ENCODE assay signal across 17 cellular contexts in the genomic region with DNA sequence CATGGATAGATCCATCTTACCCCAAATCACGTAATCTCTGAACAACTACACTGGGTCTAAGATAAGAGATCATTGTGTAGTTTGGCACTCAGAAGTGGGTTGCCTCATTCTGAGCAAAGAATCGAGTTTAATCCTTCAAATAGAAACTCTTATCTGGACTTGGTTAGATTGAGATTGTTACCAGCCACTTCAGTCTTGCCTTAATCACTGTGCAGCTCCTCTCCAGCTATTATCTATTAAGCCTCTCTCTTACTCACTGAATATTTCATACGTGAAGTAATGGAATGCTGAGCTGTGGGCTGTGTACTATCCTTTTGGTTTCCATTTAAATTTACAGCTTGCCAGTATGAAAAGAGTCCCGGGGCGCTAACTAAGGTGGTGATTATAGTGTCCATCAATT.
DNase-seq lines count a peak whose midpoint lies in the region; ATAC-seq and TF ChIP-seq lines count a peak whose summit lies in the region.
"Had no signal": no experiment of that assay in that cellular context is flagged by ENCODE, and none has a peak within 500 bp of the region (broad histone marks: within the 10 kb centered on the region; RNA-seq: fewer than 3 reads in every experiment).

No MANE protein-coding gene starts in this region.

- no peak for ATAC-seq in HG03521 (IDR thresholded peaks at IDR 0.05; ENCODE audit: unreplicated experiment)
- ATAC-seq: natural killer cell treated with Interleukin-12 subunit alpha and Interleukin-12 subunit beta and Interleukin-15 and Interleukin-18, amount 100 ng/mL, for 72 hours had no signal

- H3K36me3 ChIP-seq in neural progenitor cell: no peaks in the 10 kb centered on the region
- H3K36me3 ChIP-seq in H7 (replicated peaks; ENCODE audit: control insufficient read depth, insufficient read depth, low read length): no peaks in the 10 kb centered on the region
- H3K36me3 ChIP-seq: BLaER1 treated with 17β-estradiol and CSF1 and Interleukin-3, amounts not matched to agents 10 nM and 100 nM; HAP-1; vagina had no signal

- TF ChIP-seq CTCF in fibroblast of pulmonary artery (IDR thresholded peaks at IDR 0.05; ENCODE audit: low read length, missing control alignments): no peak
- no peak for TF ChIP-seq CTCF in neural progenitor cell (IDR thresholded peaks at IDR 0.05)

- H3K9ac ChIP-seq in neural progenitor cell: no peak overlapping the region

- H3K79me2 ChIP-seq in neural progenitor cell (ENCODE audit: low read depth): no peaks in the 10 kb centered on the region

- no peak overlapping the region for H3K4me2 ChIP-seq in neural progenitor cell

- H2AFZ ChIP-seq in neural progenitor cell (replicated peaks): no peak overlapping the region

- DNase-seq in AG08396 (ENCODE audit: low spot score) (peak; percentile 52), RPMI7951 (ENCODE audit: low read depth) (peak; percentile 57), fibroblast of pulmonary artery (ENCODE audit: low read depth) (peak; percentile 52), neural progenitor cell (ENCODE audit: low spot score) (no peak), COLO829 (ENCODE audit: low spot score) (no peak), H7 (no peak)
- no peak for DNase-seq in stimulated activated CD8-positive, alpha-beta memory T cell treated with anti-CD3 and anti-CD28 coated beads, Interleukin-4, amount 100 ng/mL, for 48 hours
- DNase-seq: activated CD4-positive, alpha-beta memory T cell treated with anti-CD3 and anti-CD28 coated beads, Interleukin-2, amount 10 ng/mL, durations not matched to agents 7 days and 5 days; activated gamma-delta T cell treated with Interleukin-2 at 50 U/mL for 16 hours; immature natural killer cell; NCI-H510A had no signal

- no peaks in the 10 kb centered on the region for H3K27me3 Mint-ChIP-seq in neural progenitor cell (ENCODE audit: insufficient read depth, low read depth)
- H3K27me3 Mint-ChIP-seq: activated CD4-positive, alpha-beta memory T cell treated with anti-CD3 and anti-CD28 coated beads, Interleukin-2, amount 10 ng/mL, durations not matched to agents 7 days and 5 days; central memory CD8-positive, alpha-beta T cell; natural killer cell treated with Interleukin-12 subunit alpha and Interleukin-12 subunit beta and Interleukin-15 and Interleukin-18, amount 100 ng/mL, for 72 hours had no signal

- H3F3A ChIP-seq in neural progenitor cell (ENCODE audit: low read depth): no peaks in the 10 kb centered on the region

- peaks cover 15% of the 10 kb centered on the region for H3K9me3 Mint-ChIP-seq in neural progenitor cell
- H3K9me3 Mint-ChIP-seq: central memory CD8-positive, alpha-beta T cell had no signal

- H4K20me1 ChIP-seq in neural progenitor cell (ENCODE audit: low read depth): no peaks in the 10 kb centered on the region
- H4K20me1 ChIP-seq: BLaER1 treated with 17β-estradiol and CSF1 and Interleukin-3, amounts not matched to agents 10 nM and 100 nM had no signal

- no peak overlapping the region for H3K4me3 Mint-ChIP-seq in neural progenitor cell
- H3K4me3 Mint-ChIP-seq: activated CD4-positive, alpha-beta memory T cell treated with anti-CD3 and anti-CD28 coated beads, Interleukin-2, amount 10 ng/mL, durations not matched to agents 7 days and 5 days; central memory CD8-positive, alpha-beta T cell; immature natural killer cell; natural killer cell treated with Interleukin-12 subunit alpha and Interleukin-12 subunit beta and Interleukin-15 and Interleukin-18, amount 100 ng/mL, for 72 hours had no signal

- H3K4me1 Mint-ChIP-seq in neural progenitor cell: peaks cover 7% of the 10 kb centered on the region
- H3K4me1 Mint-ChIP-seq: activated CD4-positive, alpha-beta memory T cell treated with anti-CD3 and anti-CD28 coated beads, Interleukin-2, amount 10 ng/mL, durations not matched to agents 7 days and 5 days; central memory CD8-positive, alpha-beta T cell; immature natural killer cell had no signal

- H3K27me3 ChIP-seq in neural progenitor cell (no peaks in the 10 kb centered on the region), H7 (ENCODE audit: control insufficient read depth, insufficient read depth, low read length) (no peaks in the 10 kb centered on the region; the same call in 1 of the 2 replicates)
- H3K27me3 ChIP-seq: vagina had no signal

- H3K4me3 ChIP-seq in fibroblast of pulmonary artery (replicated peaks; ENCODE audit: low read depth, low read length): peak overlapping the region; percentile 20
- no peak overlapping the region for H3K4me3 ChIP-seq in neural progenitor cell
- H3K4me3 ChIP-seq in H7 (ENCODE audit: insufficient read depth, low read depth, low read length): no peak overlapping the region
- H3K4me3 ChIP-seq: BLaER1 treated with 17β-estradiol and CSF1 and Interleukin-3, amounts not matched to agents 10 nM and 100 nM; HAP-1 had no signal

- H3K9me3 ChIP-seq in neural progenitor cell (ENCODE audit: low read depth): no peaks in the 10 kb centered on the region
- H3K9me3 ChIP-seq: HAP-1, vagina had no signal

- H3K27ac ChIP-seq in neural progenitor cell: no peak overlapping the region
- H3K27ac ChIP-seq: BLaER1 treated with 17β-estradiol and CSF1 and Interleukin-3, amounts not matched to agents 10 nM and 100 nM; vagina had no signal

- H3K27ac Mint-ChIP-seq in neural progenitor cell: peak overlapping the region; percentile 26
- H3K27ac Mint-ChIP-seq: activated CD4-positive, alpha-beta memory T cell treated with anti-CD3 and anti-CD28 coated beads, Interleukin-2, amount 10 ng/mL, durations not matched to agents 7 days and 5 days; immature natural killer cell; natural killer cell treated with Interleukin-12 subunit alpha and Interleukin-12 subunit beta and Interleukin-15 and Interleukin-18, amount 100 ng/mL, for 72 hours had no signal

- peaks cover 3% of the 10 kb centered on the region for H3K36me3 Mint-ChIP-seq in neural progenitor cell
- H3K36me3 Mint-ChIP-seq: immature natural killer cell; natural killer cell treated with Interleukin-12 subunit alpha and Interleukin-12 subunit beta and Interleukin-15 and Interleukin-18, amount 100 ng/mL, for 72 hours had no signal

- peaks cover 11% of the 10 kb centered on the region for H3K4me1 ChIP-seq in neural progenitor cell
- H3K4me1 ChIP-seq: HAP-1 had no signal

Comparison
In these comparisons a context has a peak if more than half of its experiments do, and no peak if none do; other contexts are left out.
1. DNase-seq: peak in AG08396 (single experiment), RPMI7951 (single experiment) and fibroblast of pulmonary artery (single experiment); none in neural progenitor cell (single experiment), COLO829 (single experiment), H7 (single experiment) and stimulated activated CD8-positive, alpha-beta memory T cell treated with anti-CD3 and anti-CD28 coated beads, Interleukin-4, amount 100 ng/mL, for 48 hours (single experiment).